Comparison of ENCODE assay signal across 23 cellular contexts in genomic region chr13:109318945-109319590, GRCh38.
"Had no signal": no experiment of that assay in that cellular context is flagged by ENCODE, and none has a peak within 500 bp of the region (broad histone marks: within the 10 kb centered on the region; RNA-seq: fewer than 3 reads in every experiment).

No MANE protein-coding gene starts in this region.

- H3K4me1 ChIP-seq: colonic mucosa, esophagus squamous epithelium, foreskin keratinocyte, gastrocnemius medialis, gastroesophageal sphincter, heart left ventricle, heart right ventricle had no signal

- ATAC-seq: effector memory CD8-positive, alpha-beta T cell; esophagus mucosa; foreskin keratinocyte; gastrocnemius medialis; gastroesophageal sphincter; heart left ventricle; heart right ventricle had no signal

- H3K36me3 ChIP-seq: colonic mucosa, esophagus squamous epithelium, gastrocnemius medialis, gastroesophageal sphincter, heart left ventricle, heart right ventricle had no signal

- H3K27me3 ChIP-seq: colonic mucosa, esophagus squamous epithelium, gastrocnemius medialis, gastroesophageal sphincter, heart left ventricle had no signal

- H3K27ac ChIP-seq: colonic mucosa, coronary artery, dorsolateral prefrontal cortex, epithelial cell of prostate, esophagus squamous epithelium, foreskin keratinocyte, gastrocnemius medialis, gastroesophageal sphincter, heart left ventricle, heart right ventricle had no signal

- H3K9me3 ChIP-seq: colonic mucosa, esophagus squamous epithelium, gastrocnemius medialis, gastroesophageal sphincter, heart left ventricle had no signal

- DNase-seq: colonic mucosa; cortex of kidney; dermis blood vessel endothelial cell; dorsolateral prefrontal cortex; effector CD4-positive, alpha-beta T cell; effector CD8-positive, alpha-beta T cell; effector memory CD4-positive, alpha-beta T cell; effector memory CD8-positive, alpha-beta T cell; endodermal cell; erythroblast; esophagus squamous epithelium; foreskin fibroblast; foreskin keratinocyte; foreskin melanocyte; gastrocnemius medialis; glutamatergic neuron; head of caudate nucleus; heart left ventricle; heart right ventricle had no signal

- H3K4me3 ChIP-seq: colonic mucosa, coronary artery, dorsolateral prefrontal cortex, esophagus squamous epithelium, gastrocnemius medialis, gastroesophageal sphincter, heart left ventricle, heart right ventricle had no signal
